ENCODE assay signal across 8 cellular contexts in the genomic region with DNA sequence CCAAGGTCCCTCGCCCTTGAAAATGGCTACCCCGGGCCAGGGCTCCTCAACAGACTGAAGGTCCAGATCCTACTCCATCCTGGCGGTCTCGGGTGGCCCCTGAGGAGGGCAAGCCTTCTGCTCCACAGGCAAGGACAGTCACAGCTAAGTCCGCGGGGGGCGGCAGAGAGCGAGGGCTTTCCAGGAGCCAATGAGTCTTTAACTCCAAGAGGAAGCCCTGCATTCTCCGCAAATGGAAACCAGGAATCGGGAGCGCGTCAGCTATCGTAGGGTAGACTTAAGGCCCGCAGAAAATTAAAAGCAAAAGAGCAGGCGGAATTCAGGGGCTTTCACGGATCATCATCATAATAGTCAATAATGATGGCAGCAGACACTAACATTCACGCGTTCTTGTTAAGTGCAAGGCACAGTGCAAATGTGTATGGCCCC.
DNase-seq lines count a peak whose midpoint lies in the region; ATAC-seq and TF ChIP-seq lines count a peak whose summit lies in the region.

No MANE protein-coding gene starts in this region.

- H3K4me1 ChIP-seq in BLaER1 (peaks cover 56% of the 10 kb centered on the region), lung (ENCODE audit: control insufficient read depth in 2 of 2, insufficient read depth in 2 of 2, low read length in 2 of 2) (peaks cover 5 to 7% of the 10 kb centered on the region in 2 donors)

- H3K9me3 ChIP-seq in BLaER1 (peaks cover 18% of the 10 kb centered on the region), lung (ENCODE audit: control insufficient read depth in 2 of 2, insufficient read depth in 1 of 2, low read length in 1 of 2) (no peaks in the 10 kb centered on the region)

- H3K27ac ChIP-seq in BLaER1 (peak overlapping the region; percentile 73), lung (ENCODE audit: low read depth in 1 of 2, low read length in 1 of 2) (peak overlapping the region; percentile 84 to 89)

- peak overlapping the region; percentile 96 for H3K27ac Mint-ChIP-seq in activated CD8-positive, alpha-beta T cell treated with anti-CD3 and anti-CD28 coated beads, Interleukin-2, amount 10 ng/mL, durations not matched to agents 7 days and 5 days

- peaks cover 56% of the 10 kb centered on the region for H3K4me1 Mint-ChIP-seq in activated CD8-positive, alpha-beta T cell treated with anti-CD3 and anti-CD28 coated beads, Interleukin-2, amount 10 ng/mL, durations not matched to agents 7 days and 5 days (ENCODE audit: low read depth)

- TF ChIP-seq CTCF in lung (IDR thresholded peaks at IDR 0.05; ENCODE audit: control extremely low read depth, extremely low read depth): peak; percentile 80

- 4 to 5% methylated on average over 18 of the region's 18 CpGs for WGBS in lung, 2 donors

- peak overlapping the region; percentile 98 for H3K4me3 Mint-ChIP-seq in activated CD8-positive, alpha-beta T cell treated with anti-CD3 and anti-CD28 coated beads, Interleukin-2, amount 10 ng/mL, durations not matched to agents 7 days and 5 days

- peak overlapping the region; percentile 77 for H3K4me3 ChIP-seq in BLaER1
- H3K4me3 ChIP-seq in lung: peak overlapping the region; percentile 64

- H3K9me3 Mint-ChIP-seq in activated CD8-positive, alpha-beta T cell treated with anti-CD3 and anti-CD28 coated beads, Interleukin-2, amount 10 ng/mL, durations not matched to agents 7 days and 5 days (ENCODE audit: insufficient read depth): peaks cover 14% of the 10 kb centered on the region

- no peaks in the 10 kb centered on the region for H3K27me3 Mint-ChIP-seq in activated CD8-positive, alpha-beta T cell treated with anti-CD3 and anti-CD28 coated beads, Interleukin-2, amount 10 ng/mL, durations not matched to agents 7 days and 5 days (ENCODE audit: low read depth)

- peak; percentile 94 for DNase-seq in NCI-H774 (lab: John Stamatoyannopoulos, UW)
- peak; percentile 94 for DNase-seq in activated CD8-positive, alpha-beta T cell treated with anti-CD3 and anti-CD28 coated beads, Interleukin-2, amount 10 ng/mL, durations not matched to agents 7 days and 5 days
- peak; percentile 71 for DNase-seq in effector CD8-positive, alpha-beta T cell (lab: John Stamatoyannopoulos, UW)
- peak; percentile 91 for DNase-seq in lung (ENCODE audit: low spot score)
- peak; percentile 44 to 70 (median 66) for DNase-seq in stimulated activated CD4-positive, alpha-beta T cell treated with anti-CD3 and anti-CD28 coated beads, TNF-alpha, amount 100 ng/mL, for 24 hours (ENCODE audit: low read depth in 3 of 3)

- ATAC-seq in GM19397 (IDR thresholded peaks at IDR 0.05; ENCODE audit: unreplicated experiment) (peak; percentile 60), HG03558 (IDR thresholded peaks at IDR 0.05; ENCODE audit: extremely low read depth, unreplicated experiment) (peak; percentile 71), lung (ENCODE audit: insufficient read depth, low FRiP score) (peak; percentile 88)
- peak; percentile 70 for ATAC-seq in activated CD8-positive, alpha-beta T cell treated with anti-CD3 and anti-CD28 coated beads, Interleukin-2, amount 10 ng/mL, durations not matched to agents 7 days and 5 days

- CTCF ChIA-PET in activated CD8-positive, alpha-beta T cell treated with anti-CD3 and anti-CD28 coated beads, Interleukin-2, amount 10 ng/mL, durations not matched to agents 7 days and 5 days (lab: Charles Lee): interaction anchor here (0.7 to 6.0 kb wide), 40 partner anchors 9 to 280 kb away, joined by 3 to 46 read pairs (median 5); partner anchors contain the start of genes DMXL1 and DTWD2

- H3K4me2 ChIP-seq in BLaER1: peak overlapping the region; percentile 82

- no peaks in the 10 kb centered on the region for H3K27me3 ChIP-seq in BLaER1
- no peaks in the 10 kb centered on the region for H3K27me3 ChIP-seq in lung (ENCODE audit: control insufficient read depth, insufficient read depth)

- H3K36me3 ChIP-seq in BLaER1: peaks cover 13% of the 10 kb centered on the region
- H3K36me3 ChIP-seq in lung (ENCODE audit: control insufficient read depth in 2 of 2, insufficient read depth in 2 of 2, low read length in 2 of 2): no peaks in the 10 kb centered on the region

- POLR2A ChIA-PET in activated CD8-positive, alpha-beta T cell treated with anti-CD3 and anti-CD28 coated beads, Interleukin-2, amount 10 ng/mL, durations not matched to agents 7 days and 5 days (lab: Charles Lee): interaction anchor here (0.6 to 2.4 kb wide), 30 partner anchors 10 to 280 kb away, joined by 3 to 13 read pairs (median 4); partner anchors contain the start of genes DMXL1, DTWD2 and HSD17B4

- peaks cover 54% of the 10 kb centered on the region for H3K36me3 Mint-ChIP-seq in activated CD8-positive, alpha-beta T cell treated with anti-CD3 and anti-CD28 coated beads, Interleukin-2, amount 10 ng/mL, durations not matched to agents 7 days and 5 days (ENCODE audit: low read depth)

- H4K20me1 ChIP-seq in BLaER1: no peaks in the 10 kb centered on the region

- H3K9ac ChIP-seq in BLaER1: peak overlapping the region; percentile 83

Comparison
In these comparisons a context has a peak if more than half of its experiments do, and no peak if none do; other contexts are left out.
1. Peak in every context shown above with its lines: DNase-seq, ATAC-seq, H3K4me3 ChIP-seq and H3K27ac ChIP-seq.